13 cellular contexts compared by ENCODE assay signal in genomic region chr2:239158641-239159475, GRCh38.
DNase-seq lines count a peak whose midpoint lies in the region; ATAC-seq and TF ChIP-seq lines count a peak whose summit lies in the region.
"Had no signal": no experiment of that assay in that cellular context is flagged by ENCODE, and none has a peak within 500 bp of the region (broad histone marks: within the 10 kb centered on the region; RNA-seq: fewer than 3 reads in every experiment).

No MANE protein-coding gene starts in this region.

- H3K27me3 ChIP-seq in DND-41 (ENCODE audit: insufficient read depth, low read length, poor library complexity) = no peaks in the 10 kb centered on the region
- H3K27me3 ChIP-seq: ascending aorta had no signal

- intact Hi-C loops in CD14-positive monocyte (cut with micrococcal nuclease) = no loop called here

- H3K27ac Mint-ChIP-seq in CD14-positive monocyte (peak overlapping the region in 3 of 7 donors; percentile 1 to 50 (median 7)), neural crest cell (ENCODE audit: unreplicated experiment) (peak overlapping the region; percentile 86)

- TF ChIP-seq CTCF in CD14-positive monocyte (IDR thresholded peaks at IDR 0.05) = no peak
- peak; percentile 4 for TF ChIP-seq CTCF in DND-41 (IDR thresholded peaks at IDR 0.05; ENCODE audit: borderline replicate concordance, extremely low read depth, low read length, poor library complexity, severe bottlenecking)
- TF ChIP-seq CTCF in coronary artery (IDR thresholded peaks at IDR 0.05) = no peak
- TF ChIP-seq CTCF in neural crest cell (conservative IDR thresholded peaks at IDR 0.05) = no peak

- peak; percentile 33 for DNase-seq in CD14-positive monocyte (ENCODE audit: low spot score)
- no peak for DNase-seq in DND-41
- peak; percentile 36 for DNase-seq in coronary artery (ENCODE audit: low spot score)
- DNase-seq in neural crest cell (ENCODE audit: low read depth, low spot score) = no peak
- DNase-seq in NK-92 (lab: John Stamatoyannopoulos, UW; ENCODE audit: unreplicated experiment) = no peak
- no peak for DNase-seq in C1 segment of cervical spinal cord (lab: John Stamatoyannopoulos, UW)
- DNase-seq: COR-L47, foreskin fibroblast, NCI-H510A, RPMI8226 had no signal

- H3K4me3 Mint-ChIP-seq in CD14-positive monocyte = no peak overlapping the region
- H3K4me3 Mint-ChIP-seq in neural crest cell = no peak overlapping the region

- no peaks in the 10 kb centered on the region for H3K9me3 ChIP-seq in DND-41 (ENCODE audit: insufficient read depth, low read length, severe bottlenecking)
- H3K9me3 ChIP-seq: ascending aorta had no signal

- H3K27me3 Mint-ChIP-seq in CD14-positive monocyte (ENCODE audit: low read depth in 3 of 3) (peaks cover 0 to 1% (median 0%) of the 10 kb centered on the region in 3 donors), neural crest cell (ENCODE audit: low read depth) (no peaks in the 10 kb centered on the region)

- H3K4me2 ChIP-seq in DND-41 (ENCODE audit: insufficient read depth, low read length) = no peak overlapping the region

- no peaks in the 10 kb centered on the region for H3K4me1 ChIP-seq in DND-41 (ENCODE audit: insufficient read depth, low read length)
- H3K4me1 ChIP-seq: ascending aorta had no signal

- H3K9ac ChIP-seq in DND-41 (ENCODE audit: low read depth, low read length) = no peak overlapping the region

- H4K20me1 ChIP-seq in DND-41 (ENCODE audit: insufficient read depth, low read length) = peaks cover 86% of the 10 kb centered on the region

- H3K27ac ChIP-seq in DND-41 (ENCODE audit: low read length) (no peak overlapping the region), coronary artery (no peak overlapping the region)
- H3K27ac ChIP-seq: ascending aorta had no signal

- peaks cover 0 to 4% (median 2%) of the 10 kb centered on the region in 7 donors for H3K9me3 Mint-ChIP-seq in CD14-positive monocyte
- H3K9me3 Mint-ChIP-seq in neural crest cell = no peaks in the 10 kb centered on the region

- ATAC-seq in DND-41 (ENCODE audit: insufficient read depth, low read depth) (peak; percentile 32; the same call in 1 of the 3 replicates), HG03521 (IDR thresholded peaks at IDR 0.05; ENCODE audit: unreplicated experiment) (no peak), HG02571 (IDR thresholded peaks at IDR 0.05; ENCODE audit: unreplicated experiment) (no peak)

- no peak overlapping the region for H2AFZ ChIP-seq in DND-41 (ENCODE audit: low read depth, low read length)

- H3K36me3 ChIP-seq in DND-41 (ENCODE audit: insufficient read depth, low read length) = peaks cover 100% of the 10 kb centered on the region

- H3K36me3 Mint-ChIP-seq in CD14-positive monocyte (peaks cover 86 to 94% of the 10 kb centered on the region in 2 donors), neural crest cell (ENCODE audit: low read depth) (peaks cover 35% of the 10 kb centered on the region)

- H3K79me2 ChIP-seq in DND-41 (ENCODE audit: insufficient read depth, low read length) = peaks cover 94% of the 10 kb centered on the region

- H3K4me3 ChIP-seq in DND-41 (ENCODE audit: low read depth in 1 of 2, low read length in 2 of 2) (no peak overlapping the region), coronary artery (no peak overlapping the region)
- H3K4me3 ChIP-seq: ascending aorta had no signal

- no peaks in the 10 kb centered on the region for H3K4me1 Mint-ChIP-seq in CD14-positive monocyte
- peaks cover 39% of the 10 kb centered on the region for H3K4me1 Mint-ChIP-seq in neural crest cell

Comparison
In these comparisons a context has a peak if more than half of its experiments do, and no peak if none do; other contexts are left out.
1. DNase-seq: peak in CD14-positive monocyte (single experiment) and coronary artery (single experiment); none in DND-41 (single experiment), neural crest cell (single experiment), NK-92 (single experiment) and C1 segment of cervical spinal cord (0 of 14).